ENCODE assay signal across 14 cellular contexts in the genomic region with DNA sequence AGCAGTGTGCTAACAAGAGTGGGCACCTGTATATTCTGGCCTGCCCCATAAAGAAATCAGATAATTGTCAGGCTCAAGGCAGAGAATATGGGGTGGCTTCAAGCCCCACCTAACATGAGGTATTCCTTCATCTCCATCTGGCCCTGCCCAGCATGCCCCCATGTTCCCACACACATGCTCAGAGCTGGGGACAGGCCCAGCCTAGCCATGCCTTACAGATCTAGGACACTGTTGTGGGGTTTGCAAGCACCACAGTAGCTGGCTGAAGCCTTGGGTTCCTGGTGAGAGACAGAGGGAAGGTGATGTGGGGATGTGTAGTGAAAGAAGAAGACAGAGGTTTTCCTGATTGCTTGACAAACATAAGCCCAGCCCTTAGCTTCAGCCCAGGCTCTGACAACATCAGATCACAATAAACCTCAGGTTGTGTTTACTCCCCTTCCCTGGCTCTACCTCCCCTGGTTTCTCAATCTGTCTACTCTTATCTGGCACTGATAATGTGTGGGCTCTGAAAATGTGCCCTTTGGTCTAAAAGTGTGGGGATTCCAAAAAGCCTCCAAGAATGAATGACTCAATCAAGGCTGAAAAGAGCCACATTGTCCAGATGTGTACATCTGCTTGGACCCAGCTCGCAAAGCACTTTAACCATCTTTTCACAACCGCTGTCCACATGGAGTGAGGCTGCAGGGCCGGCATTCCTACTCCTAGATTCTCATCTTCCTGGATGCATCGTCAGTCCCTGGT. TPM values are rescaled to one million over a fixed set of nuclear protein-coding genes. Genes with fewer than 3 reads are reported as not detected.
DNase-seq lines count a peak whose midpoint lies in the region; ATAC-seq and TF ChIP-seq lines count a peak whose summit lies in the region.
"Had no signal": no experiment of that assay in that cellular context is flagged by ENCODE, and none has a peak within 500 bp of the region (broad histone marks: within the 10 kb centered on the region; RNA-seq: fewer than 3 reads in every experiment).

No MANE protein-coding gene starts in this region.

- H3K9me3 Mint-ChIP-seq in activated naive CD8-positive, alpha-beta T cell treated with anti-CD3 and anti-CD28 coated beads, Interleukin-2, amount 50 U/mL, for 24 hours, result peaks cover 6% of the 10 kb centered on the region
- H3K9me3 Mint-ChIP-seq in nephron progenitor cell, result no peaks in the 10 kb centered on the region

- H3K36me3 ChIP-seq in adipocyte (ENCODE audit: control insufficient read depth, insufficient read depth, low read length, severe bottlenecking), result no peaks in the 10 kb centered on the region
- H3K36me3 ChIP-seq in mucosa of rectum (ENCODE audit: control insufficient read depth in 2 of 2, insufficient read depth in 2 of 2, low read length in 2 of 2), result no peaks in the 10 kb centered on the region
- no peaks in the 10 kb centered on the region for H3K36me3 ChIP-seq in upper lobe of right lung
- H3K36me3 ChIP-seq: SJCRH30 had no signal

- DNase-seq in adipocyte (ENCODE audit: low read depth), result peak; percentile 21
- DNase-seq in foreskin fibroblast, result peak; percentile 84 to 93
- no peak for DNase-seq in upper lobe of right lung
- no peak for DNase-seq in activated naive CD8-positive, alpha-beta T cell treated with anti-CD3 and anti-CD28 coated beads, Interleukin-2, amount 50 U/mL, for 24 hours
- no peak for DNase-seq in stimulated activated CD4-positive, alpha-beta T cell treated with anti-CD3 and anti-CD28 coated beads, Interleukin-4, amount 100 ng/mL, for 1 hour
- no peak for DNase-seq in nephron progenitor cell
- DNase-seq: activated naive CD8-positive, alpha-beta T cell treated with anti-CD3 and anti-CD28 coated beads for 36 hours; hippocampal formation; KBM-7; midbrain; NCI-H1436 treated with DMSO at 0.1 percent for 48 hours; NCI-H748 treated with DMSO at 0.1 percent for 48 hours; SJCRH30 had no signal

- H3K36me3 Mint-ChIP-seq in activated naive CD8-positive, alpha-beta T cell treated with anti-CD3 and anti-CD28 coated beads, Interleukin-2, amount 50 U/mL, for 24 hours (ENCODE audit: low read depth), result peaks cover 20% of the 10 kb centered on the region
- H3K36me3 Mint-ChIP-seq in nephron progenitor cell (ENCODE audit: low read depth), result peaks cover 40% of the 10 kb centered on the region

- no peak for TF ChIP-seq CTCF in foreskin fibroblast (IDR thresholded peaks at IDR 0.05; ENCODE audit: low read depth, low read length)
- TF ChIP-seq CTCF in upper lobe of right lung (IDR thresholded peaks at IDR 0.05), result no peak
- no peak for TF ChIP-seq CTCF in nephron progenitor cell (IDR thresholded peaks at IDR 0.05)

- no peak overlapping the region for H3K27ac Mint-ChIP-seq in activated naive CD8-positive, alpha-beta T cell treated with anti-CD3 and anti-CD28 coated beads, Interleukin-2, amount 50 U/mL, for 24 hours
- no peak overlapping the region for H3K27ac Mint-ChIP-seq in nephron progenitor cell
- H3K27ac Mint-ChIP-seq: activated naive CD8-positive, alpha-beta T cell treated with anti-CD3 and anti-CD28 coated beads for 36 hours had no signal

- H3K9me3 ChIP-seq in adipocyte (ENCODE audit: control insufficient read depth, low read length), result no peaks in the 10 kb centered on the region
- no peaks in the 10 kb centered on the region for H3K9me3 ChIP-seq in mucosa of rectum (ENCODE audit: control insufficient read depth in 2 of 2, low read length in 2 of 2)
- H3K9me3 ChIP-seq in upper lobe of right lung, result no peaks in the 10 kb centered on the region
- H3K9me3 ChIP-seq: SJCRH30 had no signal

- peak; percentile 9 for ATAC-seq in upper lobe of right lung
- ATAC-seq in activated naive CD8-positive, alpha-beta T cell treated with anti-CD3 and anti-CD28 coated beads, Interleukin-2, amount 50 U/mL, for 24 hours, result no peak

- H3K4me3 ChIP-seq in adipocyte (ENCODE audit: low read length), result no peak overlapping the region
- no peak overlapping the region for H3K4me3 ChIP-seq in foreskin fibroblast (ENCODE audit: low read depth in 1 of 2, low read length in 2 of 2)
- no peak overlapping the region for H3K4me3 ChIP-seq in mucosa of rectum (ENCODE audit: low read length in 2 of 2)
- no peak overlapping the region for H3K4me3 ChIP-seq in upper lobe of right lung
- H3K4me3 ChIP-seq: SJCRH30 had no signal

- H3K4me1 ChIP-seq in adipocyte (ENCODE audit: control insufficient read depth, insufficient read depth, low read length) (peaks cover 45% of the 10 kb centered on the region), mucosa of rectum (ENCODE audit: control insufficient read depth in 2 of 2, insufficient read depth in 2 of 2, low read length in 2 of 2) (peaks cover 10 to 13% of the 10 kb centered on the region in 2 donors), upper lobe of right lung (peaks cover 21% of the 10 kb centered on the region)

- H3K27me3 Mint-ChIP-seq in activated naive CD8-positive, alpha-beta T cell treated with anti-CD3 and anti-CD28 coated beads, Interleukin-2, amount 50 U/mL, for 24 hours, result peaks cover 1% of the 10 kb centered on the region
- peaks cover 3% of the 10 kb centered on the region for H3K27me3 Mint-ChIP-seq in nephron progenitor cell (ENCODE audit: low read depth, poor library complexity)
- H3K27me3 Mint-ChIP-seq: activated naive CD8-positive, alpha-beta T cell treated with anti-CD3 and anti-CD28 coated beads for 36 hours had no signal

- peak overlapping the region; percentile 54 to 59 for H3K27ac ChIP-seq in mucosa of rectum (ENCODE audit: low read depth in 2 of 2, low read length in 2 of 2)
- H3K27ac ChIP-seq in upper lobe of right lung, result peak overlapping the region; percentile 66
- H3K27ac ChIP-seq: SJCRH30 had no signal

- peak overlapping the region; percentile 51 for H3K9ac ChIP-seq in adipocyte (ENCODE audit: low read length)
- no peak overlapping the region for H3K9ac ChIP-seq in mucosa of rectum (ENCODE audit: low read depth in 1 of 2, low read length in 2 of 2)

- intact Hi-C loops in upper lobe of right lung (cut with DNase I), result no loop called here

- no peaks in the 10 kb centered on the region for H3K27me3 ChIP-seq in adipocyte (replicated peaks; ENCODE audit: control insufficient read depth, insufficient read depth, low read length)
- H3K27me3 ChIP-seq in mucosa of rectum (ENCODE audit: control insufficient read depth in 2 of 2, insufficient read depth in 2 of 2, low read length in 2 of 2), result no peaks in the 10 kb centered on the region
- H3K27me3 ChIP-seq in upper lobe of right lung, result no peaks in the 10 kb centered on the region
- H3K27me3 ChIP-seq: SJCRH30 had no signal

- H3K4me3 Mint-ChIP-seq in activated naive CD8-positive, alpha-beta T cell treated with anti-CD3 and anti-CD28 coated beads, Interleukin-2, amount 50 U/mL, for 24 hours, result no peak overlapping the region
- no peak overlapping the region for H3K4me3 Mint-ChIP-seq in nephron progenitor cell
- H3K4me3 Mint-ChIP-seq: activated naive CD8-positive, alpha-beta T cell treated with anti-CD3 and anti-CD28 coated beads for 36 hours had no signal

- H3K4me1 Mint-ChIP-seq in activated naive CD8-positive, alpha-beta T cell treated with anti-CD3 and anti-CD28 coated beads, Interleukin-2, amount 50 U/mL, for 24 hours, result peaks cover 6% of the 10 kb centered on the region
- H3K4me1 Mint-ChIP-seq in nephron progenitor cell, result peaks cover 10% of the 10 kb centered on the region

RNA-seq across cellular contexts. Expression of a gene that starts 34.4 kb away (rescaled TPM):
- total RNA-seq in upper lobe of right lung, result 9.0 TPM

Comparison
In these comparisons a context has a peak if more than half of its experiments do, and no peak if none do; other contexts are left out.
1. DNase-seq: peak in adipocyte (single experiment) and foreskin fibroblast (2 of 2); none in upper lobe of right lung (single experiment), activated naive CD8-positive, alpha-beta T cell treated with anti-CD3 and anti-CD28 coated beads, Interleukin-2, amount 50 U/mL, for 24 hours (single experiment), stimulated activated CD4-positive, alpha-beta T cell treated with anti-CD3 and anti-CD28 coated beads, Interleukin-4, amount 100 ng/mL, for 1 hour (single experiment) and nephron progenitor cell (single experiment).